ENCODE assay signal across 19 cellular contexts in the genomic region with DNA sequence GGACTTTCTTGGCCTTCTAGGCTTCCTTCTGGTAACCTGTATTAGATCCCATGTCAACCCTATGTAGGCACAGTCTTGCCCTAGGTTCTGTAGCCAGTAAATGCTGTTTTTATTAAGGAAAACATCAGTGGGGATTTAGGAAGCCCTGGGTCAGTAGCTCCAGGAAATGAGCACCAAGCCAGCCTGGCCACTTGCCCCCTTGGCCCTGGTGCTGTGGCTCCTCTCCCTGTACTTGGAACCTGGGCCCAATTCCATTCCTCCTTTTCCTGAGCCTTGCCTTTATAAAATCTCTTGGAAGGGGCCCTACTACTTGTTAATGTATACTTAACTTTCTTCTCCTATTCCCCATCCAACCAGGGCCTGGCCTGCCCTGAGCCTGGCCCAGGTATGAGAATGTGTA.
"Had no signal": no experiment of that assay in that cellular context is flagged by ENCODE, and none has a peak within 500 bp of the region (broad histone marks: within the 10 kb centered on the region; RNA-seq: fewer than 3 reads in every experiment).

No MANE protein-coding gene starts in this region.

- H3K27me3 Mint-ChIP-seq: natural killer cell treated with Interleukin-12 subunit alpha and Interleukin-12 subunit beta and Interleukin-15 and Interleukin-18, amount 100 ng/mL, for 72 hours had no signal

- H3K36me3 Mint-ChIP-seq: memory B cell; mesothelial cell of epicardium; natural killer cell treated with Interleukin-12 subunit alpha and Interleukin-12 subunit beta and Interleukin-15 and Interleukin-18, amount 100 ng/mL, for 72 hours; neural progenitor cell had no signal

- H3K27ac ChIP-seq: colonic mucosa, lower lobe of right lung, neural progenitor cell, ovary, sigmoid colon, suprapubic skin, transverse colon had no signal

- H3K4me2 ChIP-seq: neural progenitor cell had no signal

- H3K9me3 Mint-ChIP-seq: memory B cell; mesothelial cell of epicardium; natural killer cell treated with Interleukin-12 subunit alpha and Interleukin-12 subunit beta and Interleukin-15 and Interleukin-18, amount 100 ng/mL, for 72 hours; neural progenitor cell had no signal

- H3K4me3 Mint-ChIP-seq: memory B cell; mesothelial cell of epicardium; natural killer cell treated with Interleukin-12 subunit alpha and Interleukin-12 subunit beta and Interleukin-15 and Interleukin-18, amount 100 ng/mL, for 72 hours; neural progenitor cell had no signal

- H3K27ac Mint-ChIP-seq: memory B cell, neural progenitor cell had no signal

- H3K27me3 ChIP-seq: colonic mucosa, neural progenitor cell, ovary, sigmoid colon, suprapubic skin, transverse colon had no signal

- H3K36me3 ChIP-seq: colonic mucosa, lower lobe of right lung, neural progenitor cell, ovary, sigmoid colon, suprapubic skin, transverse colon had no signal

- ATAC-seq: lower lobe of right lung; natural killer cell treated with Interleukin-12 subunit alpha and Interleukin-12 subunit beta and Interleukin-15 and Interleukin-18, amount 100 ng/mL, for 72 hours had no signal

- H3K9me3 ChIP-seq: colonic mucosa, lower lobe of right lung, ovary, sigmoid colon, suprapubic skin, transverse colon had no signal

- H3K4me3 ChIP-seq: colonic mucosa, lower lobe of right lung, neural progenitor cell, ovary, sigmoid colon, skin epidermis, suprapubic skin, transverse colon had no signal

- H3K4me1 ChIP-seq: colonic mucosa, neural progenitor cell, sigmoid colon, suprapubic skin, transverse colon had no signal

- DNase-seq: cerebellar nuclear complex; colonic mucosa; effector CD8-positive, alpha-beta T cell; foreskin melanocyte; hippocampal formation; kidney glomerular epithelial cell; lower lobe of right lung; ovary; sigmoid colon; stimulated activated CD4-positive, alpha-beta T cell treated with anti-CD3 and anti-CD28 coated beads, Interleukin-2, amount 100 ng/mL, for 24 hours; stimulated activated CD4-positive, alpha-beta T cell treated with anti-CD3 and anti-CD28 coated beads, Interleukin-4, amount 100 ng/mL, for 4 hours; stimulated activated naive CD4-positive, alpha-beta T cell treated with Interleukin-2 at 50 U/mL for 16 hours; transverse colon had no signal

- H3K9ac ChIP-seq: neural progenitor cell had no signal

- H2AFZ ChIP-seq: neural progenitor cell had no signal
